Comparison of ENCODE assay signal across 10 cellular contexts in genomic region chr11:65473275-65473860, GRCh38. TPM values are rescaled to one million over a fixed set of nuclear protein-coding genes. Genes with fewer than 3 reads are reported as not detected.
DNase-seq lines count a peak whose midpoint lies in the region; ATAC-seq and TF ChIP-seq lines count a peak whose summit lies in the region.
"Had no signal": no experiment of that assay in that cellular context is flagged by ENCODE, and none has a peak within 500 bp of the region (broad histone marks: within the 10 kb centered on the region; RNA-seq: fewer than 3 reads in every experiment).

No MANE protein-coding gene starts in this region.

- H3K9me3 ChIP-seq in adrenal gland (replicated peaks in 1 of 3) (no peaks in the 10 kb centered on the region), lung (ENCODE audit: control insufficient read depth in 2 of 2, insufficient read depth in 1 of 2, low read length in 1 of 2) (no peaks in the 10 kb centered on the region), transverse colon (no peaks in the 10 kb centered on the region)

- no peaks in the 10 kb centered on the region for H3K9me3 Mint-ChIP-seq in activated naive CD4-positive, alpha-beta T cell treated with anti-CD3 and anti-CD28 coated beads, Interleukin-2, amount 50 U/mL, for 72 hours
- H3K9me3 Mint-ChIP-seq in activated T-helper 1 cell treated with anti-CD3 and anti-CD28 coated beads, Interleukin-12 subunit alpha, Interleukin-12 subunit beta, Interleukin-2, Interleukin-4 antibody, amounts not matched to agents 30 ng/mL and 10 ng/mL and 1 ng/mL, durations not matched to agents 14 hours and 24 hours and 36 hours: no peaks in the 10 kb centered on the region
- H3K9me3 Mint-ChIP-seq: activated T-helper 17 cell treated with anti-CD3 and anti-CD28 coated beads, Interleukin-2, amount 50 U/mL, for 72 hours had no signal

- H3K36me3 Mint-ChIP-seq in activated naive CD4-positive, alpha-beta T cell treated with anti-CD3 and anti-CD28 coated beads, Interleukin-2, amount 50 U/mL, for 72 hours: peaks cover 15 to 18% of the 10 kb centered on the region in 2 donors
- H3K36me3 Mint-ChIP-seq in activated T-helper 1 cell treated with anti-CD3 and anti-CD28 coated beads, Interleukin-12 subunit alpha, Interleukin-12 subunit beta, Interleukin-2, Interleukin-4 antibody, amounts not matched to agents 30 ng/mL and 10 ng/mL and 1 ng/mL, durations not matched to agents 14 hours and 24 hours and 36 hours (ENCODE audit: low read depth): peaks cover 3% of the 10 kb centered on the region

- in situ Hi-C loops in transverse colon (cut with MboI; ENCODE audit: low pct_ligation_motif_present in 1 of 4, low pct_unique_long_range_greater_than_20kb in 1 of 4, low sequenced_read_pairs in 3 of 4) (loop anchor here in 1 of 4 donors (5.0 kb wide), 1 partner anchor 34 kb away; no protein-coding TSS in a partner anchor), GM13976 (cut with MboI; ENCODE audit: low sequenced_read_pairs, unreplicated experiment) (no loop called here)

- 82 to 92% (median 86%) methylated on average over 7 of the region's 7 CpGs for WGBS in adrenal gland, 4 donors
- 88 to 93% methylated on average over 7 of the region's 7 CpGs for WGBS in lung, 2 donors
- 76 to 90% methylated on average over 4 to 7 of the region's 7 CpGs for WGBS in transverse colon (ENCODE audit: low coverage in 1 of 2), 2 donors

- TF ChIP-seq EP300 in transverse colon (IDR thresholded peaks at IDR 0.05; ENCODE audit: low read depth): no peak

- ATAC-seq in activated naive CD4-positive, alpha-beta T cell treated with anti-CD3 and anti-CD28 coated beads, Interleukin-2, amount 50 U/mL, for 72 hours: no peak
- ATAC-seq in lung (ENCODE audit: insufficient read depth, low FRiP score): no peak
- ATAC-seq: activated T-helper 17 cell treated with anti-CD3 and anti-CD28 coated beads, Interleukin-2, amount 50 U/mL, for 72 hours had no signal

- H3K27ac ChIP-seq in adrenal gland (peak overlapping the region; percentile 91 to 98 (median 93)), lung (ENCODE audit: low read depth in 1 of 2, low read length in 1 of 2) (peak overlapping the region; percentile 50 to 87), transverse colon (peak overlapping the region; percentile 92 to 100 (median 97))

- no peak for DNase-seq in activated naive CD4-positive, alpha-beta T cell treated with anti-CD3 and anti-CD28 coated beads, Interleukin-2, amount 50 U/mL, for 72 hours (ENCODE audit: low spot score in 2 of 2)
- DNase-seq in activated naive CD4-positive, alpha-beta T cell (lab: John Stamatoyannopoulos, UW): no peak
- DNase-seq in adrenal gland (no peak), lung (ENCODE audit: low spot score) (no peak), transverse colon (no peak), T-helper 9 cell (no peak), GM13976 (ENCODE audit: low spot score) (no peak)
- DNase-seq in activated T-helper 1 cell treated with anti-CD3 and anti-CD28 coated beads, Interleukin-12 subunit alpha, Interleukin-12 subunit beta, Interleukin-2, Interleukin-4 antibody, amounts not matched to agents 30 ng/mL and 10 ng/mL and 1 ng/mL, durations not matched to agents 14 hours and 24 hours and 36 hours (ENCODE audit: low spot score): no peak
- DNase-seq: NCI-H1105 treated with DMSO at 0.1 percent for 48 hours had no signal

- H3K4me3 Mint-ChIP-seq in activated T-helper 1 cell treated with anti-CD3 and anti-CD28 coated beads, Interleukin-12 subunit alpha, Interleukin-12 subunit beta, Interleukin-2, Interleukin-4 antibody, amounts not matched to agents 30 ng/mL and 10 ng/mL and 1 ng/mL, durations not matched to agents 14 hours and 24 hours and 36 hours: no peak overlapping the region

- intact Hi-C loops in adrenal gland (cut with DNase I) (no loop called here), transverse colon (cut with DNase I; ENCODE audit: low total_unique reads) (loop anchor here (5.0 kb wide), 1 partner anchor 34 kb away; no protein-coding TSS in a partner anchor)
- intact Hi-C loops in activated T-helper 1 cell treated with anti-CD3 and anti-CD28 coated beads, Interleukin-12 subunit alpha, Interleukin-12 subunit beta, Interleukin-2, Interleukin-4 antibody, amounts not matched to agents 30 ng/mL and 10 ng/mL and 1 ng/mL, durations not matched to agents 14 hours and 24 hours and 36 hours (cut with micrococcal nuclease): loop anchor here (2.0 kb wide), 1 partner anchor 37 kb away; no protein-coding TSS in a partner anchor

- H3K27me3 ChIP-seq in adrenal gland (no peaks in the 10 kb centered on the region), lung (ENCODE audit: control insufficient read depth, insufficient read depth) (no peaks in the 10 kb centered on the region), transverse colon (no peaks in the 10 kb centered on the region)

- TF ChIP-seq CTCF in adrenal gland (IDR thresholded peaks at IDR 0.05) (no peak), lung (IDR thresholded peaks at IDR 0.05; ENCODE audit: control extremely low read depth, extremely low read depth) (no peak), transverse colon (IDR thresholded peaks at IDR 0.05) (no peak), GM13976 (IDR thresholded peaks at IDR 0.05; ENCODE audit: borderline replicate concordance, control extremely low read depth, extremely low read depth, insufficient read depth, missing control alignments) (no peak)

- TF ChIP-seq POLR2A in adrenal gland (IDR thresholded peaks at IDR 0.05): no peak
- no peak for TF ChIP-seq POLR2A in transverse colon (IDR thresholded peaks at IDR 0.05)

- no peaks in the 10 kb centered on the region for H3K27me3 Mint-ChIP-seq in activated T-helper 1 cell treated with anti-CD3 and anti-CD28 coated beads, Interleukin-12 subunit alpha, Interleukin-12 subunit beta, Interleukin-2, Interleukin-4 antibody, amounts not matched to agents 30 ng/mL and 10 ng/mL and 1 ng/mL, durations not matched to agents 14 hours and 24 hours and 36 hours (ENCODE audit: insufficient read depth)
- H3K27me3 Mint-ChIP-seq: activated T-helper 17 cell treated with anti-CD3 and anti-CD28 coated beads, Interleukin-2, amount 50 U/mL, for 72 hours had no signal

- peaks cover 28% of the 10 kb centered on the region for H3K4me1 Mint-ChIP-seq in activated T-helper 1 cell treated with anti-CD3 and anti-CD28 coated beads, Interleukin-12 subunit alpha, Interleukin-12 subunit beta, Interleukin-2, Interleukin-4 antibody, amounts not matched to agents 30 ng/mL and 10 ng/mL and 1 ng/mL, durations not matched to agents 14 hours and 24 hours and 36 hours (ENCODE audit: low read depth)

- H3K4me1 ChIP-seq in adrenal gland (replicated peaks in 1 of 2) (peaks cover 25 to 45% of the 10 kb centered on the region in 2 donors), lung (ENCODE audit: control insufficient read depth in 2 of 2, insufficient read depth in 2 of 2, low read length in 2 of 2) (peaks cover 3 to 11% of the 10 kb centered on the region in 2 donors), transverse colon (peaks cover 29 to 67% (median 46%) of the 10 kb centered on the region in 4 donors)

- H3K36me3 ChIP-seq in adrenal gland (replicated peaks in 1 of 2) (no peaks in the 10 kb centered on the region), lung (ENCODE audit: control insufficient read depth in 2 of 2, insufficient read depth in 2 of 2, low read length in 2 of 2) (no peaks in the 10 kb centered on the region), transverse colon (no peaks in the 10 kb centered on the region)

- peak overlapping the region; percentile 97 to 99 for H3K27ac Mint-ChIP-seq in activated naive CD4-positive, alpha-beta T cell treated with anti-CD3 and anti-CD28 coated beads, Interleukin-2, amount 50 U/mL, for 72 hours
- no peak overlapping the region for H3K27ac Mint-ChIP-seq in activated T-helper 1 cell treated with anti-CD3 and anti-CD28 coated beads, Interleukin-12 subunit alpha, Interleukin-12 subunit beta, Interleukin-2, Interleukin-4 antibody, amounts not matched to agents 30 ng/mL and 10 ng/mL and 1 ng/mL, durations not matched to agents 14 hours and 24 hours and 36 hours

- H3K4me3 ChIP-seq in adrenal gland: no peak overlapping the region
- no peak overlapping the region for H3K4me3 ChIP-seq in lung
- H3K4me3 ChIP-seq in transverse colon: no peak overlapping the region

RNA-seq across cellular contexts. Expression of gene MALAT1, which starts 25.5 kb away (rescaled TPM):
- over 10,000 TPM in 1 of 2 donors, 1,000 to 10,000 TPM in 1; 7,127 to 16,609 TPM for total RNA-seq in activated naive CD4-positive, alpha-beta T cell treated with anti-CD3 and anti-CD28 coated beads, Interleukin-2, amount 50 U/mL, for 72 hours
- total RNA-seq in adrenal gland (over 10,000 TPM in 5 of 8 donors, 1,000 to 10,000 TPM in 3; 5,921 to 17,143 (median 10,900) TPM), lung (over 10,000 TPM; 10,633 to 48,332 TPM), transverse colon (over 10,000 TPM; 17,948 to 48,028 (median 23,406) TPM)
- polyA plus RNA-seq in adrenal gland (1,000 to 10,000 TPM in 1 of 3 donors, 100 to 1,000 TPM in 2; 237 to 9,519 (median 973) TPM), lung (1,000 to 10,000 TPM in 1 of 2 donors, 100 to 1,000 TPM in 1; 125 to 2,965 TPM)
- 5,323 and 5,421 TPM in 2 replicates for total RNA-seq in activated T-helper 1 cell treated with anti-CD3 and anti-CD28 coated beads, Interleukin-12 subunit alpha, Interleukin-12 subunit beta, Interleukin-2, Interleukin-4 antibody, amounts not matched to agents 30 ng/mL and 10 ng/mL and 1 ng/mL, durations not matched to agents 14 hours and 24 hours and 36 hours

RNA-seq across cellular contexts. Expression of gene NEAT1, which starts 50.8 kb away (rescaled TPM):
- 1,000 to 10,000 TPM in 1 of 2 donors, 100 to 1,000 TPM in 1; 836 to 2,329 TPM for total RNA-seq in activated naive CD4-positive, alpha-beta T cell treated with anti-CD3 and anti-CD28 coated beads, Interleukin-2, amount 50 U/mL, for 72 hours
- total RNA-seq in adrenal gland: 1,000 to 10,000 TPM in 3 of 8 donors, 100 to 1,000 TPM in 4, 10 to 100 TPM in 1; 64.3 to 1,661 (median 335) TPM
- 1,000 to 10,000 TPM in 2 of 3 donors, 100 to 1,000 TPM in 1; 216 to 6,838 (median 2,645) TPM for polyA plus RNA-seq in adrenal gland
- total RNA-seq in lung: 100 to 1,000 TPM; 518 to 912 TPM
- polyA plus RNA-seq in lung: 1,000 to 10,000 TPM in 1 of 2 donors, 100 to 1,000 TPM in 1; 481 to 1,176 TPM
- total RNA-seq in transverse colon: 100 to 1,000 TPM; 370 to 782 (median 680) TPM
- 507 and 517 TPM in 2 replicates for total RNA-seq in activated T-helper 1 cell treated with anti-CD3 and anti-CD28 coated beads, Interleukin-12 subunit alpha, Interleukin-12 subunit beta, Interleukin-2, Interleukin-4 antibody, amounts not matched to agents 30 ng/mL and 10 ng/mL and 1 ng/mL, durations not matched to agents 14 hours and 24 hours and 36 hours

RNA-seq across cellular contexts. Expression of gene SCYL1, which starts 51.5 kb away (rescaled TPM):
- total RNA-seq in activated naive CD4-positive, alpha-beta T cell treated with anti-CD3 and anti-CD28 coated beads, Interleukin-2, amount 50 U/mL, for 72 hours: 10 to 100 TPM; 74.3 to 93.2 TPM
- 100 to 1,000 TPM; 105 to 240 (median 145) TPM for total RNA-seq in adrenal gland
- polyA plus RNA-seq in adrenal gland: 100 to 1,000 TPM in 2 of 3 donors, 10 to 100 TPM in 1; 52.3 to 395 (median 329) TPM
- total RNA-seq in lung: 10 to 100 TPM; 54.3 to 93.8 TPM
- polyA plus RNA-seq in lung: 100 to 1,000 TPM in 1 of 2 donors, 10 to 100 TPM in 1; 79.1 to 107 TPM
- total RNA-seq in transverse colon: 10 to 100 TPM; 41.0 to 78.4 (median 69.2) TPM
- total RNA-seq in activated T-helper 1 cell treated with anti-CD3 and anti-CD28 coated beads, Interleukin-12 subunit alpha, Interleukin-12 subunit beta, Interleukin-2, Interleukin-4 antibody, amounts not matched to agents 30 ng/mL and 10 ng/mL and 1 ng/mL, durations not matched to agents 14 hours and 24 hours and 36 hours: 103 and 109 TPM in 2 replicates

Comparison
In these comparisons a context has a peak if more than half of its experiments do, and no peak if none do; other contexts are left out.
1. intact Hi-C loops: an anchor here in transverse colon (5.0 kb wide) and activated T-helper 1 cell treated with anti-CD3 and anti-CD28 coated beads, Interleukin-12 subunit alpha, Interleukin-12 subunit beta, Interleukin-2, Interleukin-4 antibody, amounts not matched to agents 30 ng/mL and 10 ng/mL and 1 ng/mL, durations not matched to agents 14 hours and 24 hours and 36 hours (2.0 kb wide); none called in adrenal gland.